ENCODE assay signal across 29 cellular contexts in genomic region chr4:66524778-66525177, GRCh38.
"Had no signal": no experiment of that assay in that cellular context is flagged by ENCODE, and none has a peak within 500 bp of the region (broad histone marks: within the 10 kb centered on the region; RNA-seq: fewer than 3 reads in every experiment).

No MANE protein-coding gene starts in this region.

- DNase-seq: activated CD4-positive, alpha-beta memory T cell treated with anti-CD3 and anti-CD28 coated beads, Interleukin-2, amount 10 ng/mL, durations not matched to agents 7 days and 5 days; activated CD4-positive, alpha-beta T cell treated with anti-CD3 and anti-CD28 coated beads for 1 hour; activated CD4-positive, alpha-beta T cell treated with anti-CD3 and anti-CD28 coated beads for 36 hours; activated CD4-positive, alpha-beta T cell treated with anti-CD3 and anti-CD28 coated beads for 48 hours; activated CD4-positive, alpha-beta T cell treated with anti-CD3 and anti-CD28 coated beads, Interleukin-2, amount 10 ng/mL, durations not matched to agents 7 days and 5 days; activated CD4-positive, alpha-beta T cell treated with anti-CD3 and anti-CD28 coated beads, Interleukin-2, amount 50 U/mL, for 48 hours; activated CD4-positive, CD25-positive, alpha-beta regulatory T cell; activated CD8-positive, alpha-beta memory T cell treated with anti-CD3 and anti-CD28 coated beads for 24 hours; activated CD8-positive, alpha-beta memory T cell treated with anti-CD3 and anti-CD28 coated beads, Interleukin-2, amount 10 ng/mL, durations not matched to agents 7 days and 5 days; activated CD8-positive, alpha-beta memory T cell treated with anti-CD3 and anti-CD28 coated beads, Interleukin-2, amount 50 U/mL, for 48 hours; activated CD8-positive, alpha-beta T cell treated with anti-CD3 and anti-CD28 coated beads, Interleukin-2, amount 10 ng/mL, durations not matched to agents 7 days and 5 days; activated effector memory CD4-positive, alpha-beta T cell treated with Interleukin-2 at 50 U/mL for 16 hours; activated gamma-delta T cell; activated naive CD4-positive, alpha-beta T cell treated with anti-CD3 and anti-CD28 coated beads, Interleukin-2, amount 10 ng/mL, durations not matched to agents 7 days and 5 days; activated naive CD4-positive, alpha-beta T cell treated with Interleukin-2 at 50 U/mL for 16 hours; activated naive CD8-positive, alpha-beta T cell treated with anti-CD3 and anti-CD28 coated beads, Interleukin-2, amount 10 ng/mL, durations not matched to agents 7 days and 5 days; activated naive CD8-positive, alpha-beta T cell treated with anti-CD3 and anti-CD28 coated beads, Interleukin-2, amount 50 U/mL, for 24 hours; activated T-cell treated with anti-CD3 and anti-CD28 coated beads, Interleukin-2, amount 50 U/mL, for 24 hours; activated T-cell treated with anti-CD3 and anti-CD28 coated beads, Interleukin-2, amount 50 U/mL, for 48 hours; amygdala; anterior cingulate cortex; body of pancreas; brain microvascular endothelial cell; central memory CD4-positive, alpha-beta T cell; T-helper 1 cell; T-helper 2 cell; T-helper 9 cell; WERI-Rb-1 had no signal

- H3K4me3 ChIP-seq: body of pancreas, breast epithelium had no signal
